ENCODE assay signal across 16 cellular contexts in genomic region chr1:3904006-3904842, GRCh38. TPM values are rescaled to one million over a fixed set of nuclear protein-coding genes. Genes with fewer than 3 reads are reported as not detected.
DNase-seq lines count a peak whose midpoint lies in the region; ATAC-seq and TF ChIP-seq lines count a peak whose summit lies in the region.
"Had no signal": no experiment of that assay in that cellular context is flagged by ENCODE, and none has a peak within 500 bp of the region (broad histone marks: within the 10 kb centered on the region; RNA-seq: fewer than 3 reads in every experiment).

No MANE protein-coding gene starts in this region.

- DNase-seq in CD4-positive, alpha-beta T cell = no peak
- no peak for DNase-seq in T-helper 17 cell
- peak in 2 of 3 donors; percentile 22 to 48 for DNase-seq in mucosa of descending colon
- DNase-seq in NCI-H526 (lab: John Stamatoyannopoulos, UW) = no peak
- no peak for DNase-seq in NCI-H1417 treated with DMSO at 0.1 percent for 48 hours (lab: John Stamatoyannopoulos, UW)
- DNase-seq in NCI-H1436 (lab: John Stamatoyannopoulos, UW) = no peak
- DNase-seq: HCEC 1CT, NCI-H446 treated with DMSO at 0.1 percent for 48 hours had no signal

- peaks cover 11% of the 10 kb centered on the region for H3K36me3 Mint-ChIP-seq in CD4-positive, alpha-beta T cell (ENCODE audit: low read depth)
- H3K36me3 Mint-ChIP-seq in T-helper 17 cell (ENCODE audit: low read depth) = no peaks in the 10 kb centered on the region

- peak overlapping the region; percentile 54 for H3K4me3 Mint-ChIP-seq in CD4-positive, alpha-beta T cell
- H3K4me3 Mint-ChIP-seq in T-helper 17 cell = peak overlapping the region; percentile 59

- no peak for ATAC-seq in CD4-positive, alpha-beta T cell (ENCODE audit: poor library complexity)
- ATAC-seq in T-helper 17 cell (no peak), mucosa of descending colon (no peak), GM18868 (IDR thresholded peaks at IDR 0.05; ENCODE audit: unreplicated experiment) (no peak)
- ATAC-seq: activated CD4-positive, CD25-positive, alpha-beta regulatory T cell treated with anti-CD3 and anti-CD28 coated beads, Interleukin-2, amount 50 U/mL, for 24 hours; HepG2 had no signal

- H3K27ac ChIP-seq in BLaER1 treated with 17β-estradiol and CSF1 and Interleukin-3, amounts not matched to agents 10 nM and 100 nM = peak overlapping the region in 8 of 11 experiments; percentile 57 to 93 (median 63); a peak in 15 of 22 replicates
- H3K27ac ChIP-seq in CD4-positive, alpha-beta T cell (ENCODE audit: low read depth, low read length) = no peak overlapping the region
- H3K27ac ChIP-seq: C4-2B had no signal

- H3K9me3 ChIP-seq in BLaER1 treated with 17β-estradiol and CSF1 and Interleukin-3, amounts not matched to agents 10 nM and 100 nM (replicated peaks in 1 of 11) = peaks cover 0 to 2% (median 0%) of the 10 kb centered on the region in 11 experiments; a peak in 3 of 22 replicates
- no peaks in the 10 kb centered on the region for H3K9me3 ChIP-seq in CD4-positive, alpha-beta T cell (ENCODE audit: control insufficient read depth, low read length)
- no peaks in the 10 kb centered on the region for H3K9me3 ChIP-seq in T-helper 17 cell (ENCODE audit: control insufficient read depth, low read length, poor library complexity, severe bottlenecking)
- no peaks in the 10 kb centered on the region for H3K9me3 ChIP-seq in mucosa of descending colon
- H3K9me3 ChIP-seq: Peyer's patch had no signal

- H3K9me3 Mint-ChIP-seq in CD4-positive, alpha-beta T cell = no peaks in the 10 kb centered on the region
- H3K9me3 Mint-ChIP-seq: activated T-helper 1 cell treated with anti-CD3 and anti-CD28 coated beads, Interleukin-12 subunit alpha, Interleukin-12 subunit beta, Interleukin-2, Interleukin-4 antibody, amounts not matched to agents 30 ng/mL and 10 ng/mL and 1 ng/mL, durations not matched to agents 14 hours and 24 hours and 36 hours had no signal

- TF ChIP-seq CTCF in CD4-positive, alpha-beta T cell (IDR thresholded peaks at IDR 0.05) = no peak
- TF ChIP-seq CTCF in mucosa of descending colon (IDR thresholded peaks at IDR 0.05) = no peak

- peaks cover 43% of the 10 kb centered on the region for H3K4me1 Mint-ChIP-seq in CD4-positive, alpha-beta T cell (ENCODE audit: low read depth)
- H3K4me1 Mint-ChIP-seq in T-helper 17 cell = peaks cover 26% of the 10 kb centered on the region

- H3K4me2 ChIP-seq in BLaER1 treated with 17β-estradiol and CSF1 and Interleukin-3, amounts not matched to agents 10 nM and 100 nM = peak overlapping the region; percentile 55 to 100 (median 93)

- 0 out of 20 replicates have a peak overlapping the region, but pooled peaks of 1 of the 10 experiments have one; percentile 8 for H3K4me3 ChIP-seq in BLaER1 treated with 17β-estradiol and CSF1 and Interleukin-3, amounts not matched to agents 10 nM and 100 nM
- H3K4me3 ChIP-seq in mucosa of descending colon = no peak overlapping the region
- H3K4me3 ChIP-seq: dorsolateral prefrontal cortex, Peyer's patch had no signal

- H3K36me3 ChIP-seq in BLaER1 treated with 17β-estradiol and CSF1 and Interleukin-3, amounts not matched to agents 10 nM and 100 nM = no peaks in the 10 kb centered on the region
- H3K36me3 ChIP-seq in mucosa of descending colon (ENCODE audit: low read depth) = no peaks in the 10 kb centered on the region
- H3K36me3 ChIP-seq: Peyer's patch had no signal

- CTCF ChIA-PET in CD4-positive, alpha-beta T cell (lab: Charles Lee) = no interaction called here

- peaks cover 0 to 17% (median 0%) of the 10 kb centered on the region in 11 experiments; a peak in 4 of 22 replicates for H4K20me1 ChIP-seq in BLaER1 treated with 17β-estradiol and CSF1 and Interleukin-3, amounts not matched to agents 10 nM and 100 nM

- H3K4me1 ChIP-seq in BLaER1 treated with 17β-estradiol and CSF1 and Interleukin-3, amounts not matched to agents 10 nM and 100 nM = peaks cover 52 to 88% (median 82%) of the 10 kb centered on the region in 10 experiments
- H3K4me1 ChIP-seq in mucosa of descending colon (ENCODE audit: low read depth) = peaks cover 13% of the 10 kb centered on the region

- no peaks in the 10 kb centered on the region for H3K27me3 Mint-ChIP-seq in CD4-positive, alpha-beta T cell
- peaks cover 5% of the 10 kb centered on the region for H3K27me3 Mint-ChIP-seq in T-helper 17 cell

- peak overlapping the region in 5 of 11 experiments; percentile 23 to 64 (median 56); a peak in 9 of 22 replicates for H3K9ac ChIP-seq in BLaER1 treated with 17β-estradiol and CSF1 and Interleukin-3, amounts not matched to agents 10 nM and 100 nM

- intact Hi-C loops in CD4-positive, alpha-beta T cell (cut with DNase I, micrococcal nuclease) = loop anchor here in 1 of 2 experiments (5.0 to 10.0 kb wide), 2 partner anchors 279 to 1647 kb away; partner anchors contain the start of gene TPRG1L
- intact Hi-C loops in mucosa of descending colon (cut with DNase I, micrococcal nuclease) = no loop called here

- POLR2A ChIA-PET in CD4-positive, alpha-beta T cell (lab: Charles Lee) = interaction anchor here (2.2 kb wide), 1 partner anchor 47 kb away, joined by 8 read pairs; the partner anchor contains the start of genes CEP104 and DFFB

- peak overlapping the region; percentile 90 for H3K27ac Mint-ChIP-seq in CD4-positive, alpha-beta T cell
- H3K27ac Mint-ChIP-seq in T-helper 17 cell = peak overlapping the region; percentile 85

- H3K27me3 ChIP-seq in BLaER1 treated with 17β-estradiol and CSF1 and Interleukin-3, amounts not matched to agents 10 nM and 100 nM = peaks cover 0 to 7% (median 0%) of the 10 kb centered on the region in 11 experiments; a peak in 5 of 22 replicates
- no peaks in the 10 kb centered on the region for H3K27me3 ChIP-seq in CD4-positive, alpha-beta T cell (ENCODE audit: control insufficient read depth, insufficient read depth, low read length)
- H3K27me3 ChIP-seq: dorsolateral prefrontal cortex, Peyer's patch had no signal

RNA-seq across cellular contexts. Expression of gene C1orf174, which starts 4.2 kb away (rescaled TPM):
- total RNA-seq in CD4-positive, alpha-beta T cell = 10 to 100 TPM; 16.8 to 18.5 TPM
- 10 to 100 TPM; 13.5 to 16.4 TPM for total RNA-seq in T-helper 17 cell
- total RNA-seq in mucosa of descending colon = 10 to 100 TPM; 19.3 to 23.7 (median 21.8) TPM

RNA-seq across cellular contexts. Expression of gene DFFB, which starts 46.9 kb away (rescaled TPM):
- total RNA-seq in CD4-positive, alpha-beta T cell = 1 to 10 TPM; 6.7 to 6.8 TPM
- total RNA-seq in T-helper 17 cell (10 to 100 TPM; 14.9 to 15.3 TPM), mucosa of descending colon (1 to 10 TPM; 7.6 to 9.2 (median 8.4) TPM)

RNA-seq across cellular contexts. Expression of gene CEP104, which starts 47.2 kb away (rescaled TPM):
- 10 to 100 TPM; 16.6 to 20.5 TPM for total RNA-seq in CD4-positive, alpha-beta T cell
- total RNA-seq in T-helper 17 cell (10 to 100 TPM; 33.0 to 34.6 TPM), mucosa of descending colon (10 to 100 TPM; 33.4 to 62.0 (median 36.1) TPM)

Comparison
In these comparisons a context has a peak if more than half of its experiments do, and no peak if none do; other contexts are left out.
1. DNase-seq: peak in mucosa of descending colon (2 of 3); none in CD4-positive, alpha-beta T cell (0 of 10), T-helper 17 cell (0 of 3), NCI-H526 (0 of 2), NCI-H1417 treated with DMSO at 0.1 percent for 48 hours (single experiment) and NCI-H1436 (single experiment).